In genomic region chr3:170864525-170865208, GRCh38 we compare ENCODE assay signal across 1 cellular context.
TF ChIP-seq lines count a peak whose summit lies in the region.

No MANE protein-coding gene starts in this region.

TF ChIP-seq in SK-N-SH, 30 proteins besides CTCF, POLR2A, EP300 and RAD21 (continued from another document):
- no peak for TF ChIP-seq IRF3 (IDR thresholded peaks at IDR 0.05; ENCODE audit: low read depth, low read length)
- no peak for TF ChIP-seq GABPA (IDR thresholded peaks at IDR 0.05; ENCODE audit: low read depth)
- TF ChIP-seq JUND (IDR thresholded peaks at IDR 0.05) = peak; percentile 5; the same call in 1 of the 2 replicates
- TF ChIP-seq REST (IDR thresholded peaks at IDR 0.05; ENCODE audit: low read depth, low read length) = no peak
- TF ChIP-seq, protein P1, sequence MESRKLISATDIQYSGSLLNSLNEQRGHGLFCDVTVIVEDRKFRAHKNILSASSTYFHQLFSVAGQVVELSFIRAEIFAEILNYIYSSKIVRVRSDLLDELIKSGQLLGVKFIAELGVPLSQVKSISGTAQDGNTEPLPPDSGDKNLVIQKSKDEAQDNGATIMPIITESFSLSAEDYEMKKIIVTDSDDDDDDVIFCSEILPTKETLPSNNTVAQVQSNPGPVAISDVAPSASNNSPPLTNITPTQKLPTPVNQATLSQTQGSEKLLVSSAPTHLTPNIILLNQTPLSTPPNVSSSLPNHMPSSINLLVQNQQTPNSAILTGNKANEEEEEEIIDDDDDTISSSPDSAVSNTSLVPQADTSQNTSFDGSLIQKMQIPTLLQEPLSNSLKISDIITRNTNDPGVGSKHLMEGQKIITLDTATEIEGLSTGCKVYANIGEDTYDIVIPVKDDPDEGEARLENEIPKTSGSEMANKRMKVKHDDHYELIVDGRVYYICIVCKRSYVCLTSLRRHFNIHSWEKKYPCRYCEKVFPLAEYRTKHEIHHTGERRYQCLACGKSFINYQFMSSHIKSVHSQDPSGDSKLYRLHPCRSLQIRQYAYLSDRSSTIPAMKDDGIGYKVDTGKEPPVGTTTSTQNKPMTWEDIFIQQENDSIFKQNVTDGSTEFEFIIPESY (IDR thresholded peaks at IDR 0.05; ENCODE audit: borderline replicate concordance, low read depth) = no peak
